In genomic region chr2:109266998-109267854, GRCh38 we compare ENCODE assay signal across 1 cellular context.
TF ChIP-seq lines count a peak whose summit lies in the region.

No MANE protein-coding gene starts in this region.

TF ChIP-seq in HepG2, 621 proteins besides CTCF, POLR2A, EP300 and RAD21 (continued from another document):
- TF ChIP-seq MAZ (IDR thresholded peaks at IDR 0.05; ENCODE audit: borderline replicate concordance, low read depth, low read length), result no peak
- no peak for TF ChIP-seq MAZ (CRISPR knock-in tag; IDR thresholded peaks at IDR 0.05; ENCODE audit: low read depth)
- no peak for TF ChIP-seq NFE2L2 (IDR thresholded peaks at IDR 0.05; ENCODE audit: low read length)
- TF ChIP-seq SNAPC2 (CRISPR knock-in tag; IDR thresholded peaks at IDR 0.05), result no peak
- no peak for TF ChIP-seq ZBTB7B (CRISPR knock-in tag; IDR thresholded peaks at IDR 0.05)
- TF ChIP-seq ATF1 (CRISPR knock-in tag; IDR thresholded peaks at IDR 0.05), result no peak
- TF ChIP-seq KLF16 (CRISPR knock-in tag; IDR thresholded peaks at IDR 0.05), result no peak
- no peak for TF ChIP-seq FOXO1 (CRISPR knock-in tag; IDR thresholded peaks at IDR 0.05)
- TF ChIP-seq NR2C2 (CRISPR knock-in tag; IDR thresholded peaks at IDR 0.05; ENCODE audit: borderline replicate concordance), result peak; percentile 44; the same call in 1 of the 2 replicates
- no peak for TF ChIP-seq MTA3 (CRISPR knock-in tag; IDR thresholded peaks at IDR 0.05)
- peak in 1 of 2 experiments; percentile 79; a peak in 2 of 4 replicates for TF ChIP-seq ATF4 (CRISPR knock-in tag; IDR thresholded peaks at IDR 0.05)
- TF ChIP-seq ZNF605 (CRISPR knock-in tag; IDR thresholded peaks at IDR 0.05), result 0 out of 2 replicates have a peak, but pooled peaks have one; percentile 32
- TF ChIP-seq ZNF274 (CRISPR knock-in tag; IDR thresholded peaks at IDR 0.05), result no peak
- TF ChIP-seq SIN3B (IDR thresholded peaks at IDR 0.05; ENCODE audit: low read length), result no peak
- no peak for TF ChIP-seq ZNF44 (CRISPR knock-in tag; IDR thresholded peaks at IDR 0.05)
- TF ChIP-seq PATZ1 (CRISPR knock-in tag; IDR thresholded peaks at IDR 0.05), result no peak
- TF ChIP-seq ZKSCAN8 (CRISPR knock-in tag; IDR thresholded peaks at IDR 0.05; ENCODE audit: borderline replicate concordance), result no peak
- TF ChIP-seq MTA1 (CRISPR knock-in tag; IDR thresholded peaks at IDR 0.05; ENCODE audit: borderline replicate concordance), result no peak
- TF ChIP-seq ZNF678 (CRISPR knock-in tag; IDR thresholded peaks at IDR 0.05), result no peak
- no peak for TF ChIP-seq ZNF597 (CRISPR knock-in tag; IDR thresholded peaks at IDR 0.05)
- TF ChIP-seq PCBP1 (IDR thresholded peaks at IDR 0.05; ENCODE audit: borderline replicate concordance, low read depth, low read length), result no peak
- TF ChIP-seq PAXIP1 (CRISPR knock-in tag; conservative IDR thresholded peaks at IDR 0.05), result no peak
- TF ChIP-seq ETV5 (CRISPR knock-in tag; IDR thresholded peaks at IDR 0.05; ENCODE audit: borderline replicate concordance), result peak; percentile 56; the same call in 1 of the 2 replicates
- TF ChIP-seq SRSF4 (IDR thresholded peaks at IDR 0.05; ENCODE audit: low read depth, low read length, poor library complexity, severe bottlenecking), result no peak
- no peak for TF ChIP-seq NPAS2 (CRISPR knock-in tag; IDR thresholded peaks at IDR 0.05; ENCODE audit: borderline replicate concordance)
- TF ChIP-seq DDIT3 (CRISPR knock-in tag; IDR thresholded peaks at IDR 0.05), result no peak
- TF ChIP-seq CEBPG (CRISPR knock-in tag; IDR thresholded peaks at IDR 0.05), result peak; percentile 58
- no peak for TF ChIP-seq NAIF1 (CRISPR knock-in tag; IDR thresholded peaks at IDR 0.05; ENCODE audit: borderline replicate concordance)
- no peak for TF ChIP-seq ZBTB8A (CRISPR knock-in tag; IDR thresholded peaks at IDR 0.05; ENCODE audit: borderline replicate concordance, low read depth)
- TF ChIP-seq ZNF432 (CRISPR knock-in tag; IDR thresholded peaks at IDR 0.05; ENCODE audit: borderline replicate concordance), result no peak
- TF ChIP-seq ZSCAN25 (CRISPR knock-in tag; IDR thresholded peaks at IDR 0.05), result no peak
- TF ChIP-seq NR1H2 (CRISPR knock-in tag; IDR thresholded peaks at IDR 0.05; ENCODE audit: borderline replicate concordance, low read depth), result no peak
- TF ChIP-seq ZFX (CRISPR knock-in tag; IDR thresholded peaks at IDR 0.05; ENCODE audit: low read depth), result no peak
- no peak for TF ChIP-seq MYPOP (CRISPR knock-in tag; IDR thresholded peaks at IDR 0.05)
- no peak for TF ChIP-seq SIN3A (IDR thresholded peaks at IDR 0.05; ENCODE audit: borderline replicate concordance, low read depth, low read length)
- TF ChIP-seq CBX2 (IDR thresholded peaks at IDR 0.05; ENCODE audit: low read depth, low read length), result no peak
- TF ChIP-seq CBX2 (CRISPR knock-in tag; IDR thresholded peaks at IDR 0.05; ENCODE audit: low read depth), result no peak
- TF ChIP-seq SP140L (CRISPR knock-in tag; IDR thresholded peaks at IDR 0.05; ENCODE audit: borderline replicate concordance), result no peak
- no peak for TF ChIP-seq JUN (CRISPR knock-in tag; IDR thresholded peaks at IDR 0.05)
- TF ChIP-seq ZNF547 (CRISPR knock-in tag; IDR thresholded peaks at IDR 0.05), result no peak
- no peak for TF ChIP-seq MEIS2 (CRISPR knock-in tag; IDR thresholded peaks at IDR 0.05)
TF ChIP-seq in HepG2: peak in this region for 8.
